ENCODE assay signal across 22 cellular contexts in the genomic region with DNA sequence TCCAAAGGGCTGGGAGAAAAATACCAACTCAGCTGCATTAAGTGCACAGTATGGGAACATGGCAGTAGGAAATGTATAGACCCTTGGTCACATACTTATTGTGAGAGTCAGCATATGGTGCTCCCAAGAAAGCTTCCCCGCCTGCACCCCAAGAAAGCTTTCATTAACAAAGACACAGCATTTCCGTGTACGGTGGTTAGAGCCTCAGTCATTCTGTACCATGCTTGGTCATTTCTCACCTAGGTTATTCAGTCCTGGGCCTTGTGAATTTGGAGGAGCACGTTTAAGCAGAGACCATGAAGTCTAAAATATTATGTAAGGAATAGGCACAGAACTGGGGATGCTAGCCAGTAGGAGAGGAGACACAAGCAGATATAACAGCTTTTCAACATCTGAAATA. TPM values are rescaled to one million over a fixed set of nuclear protein-coding genes. Genes with fewer than 3 reads are reported as not detected.
A peak's percentile ranks its signal among the peaks of the same experiment; 100 is the strongest.
DNase-seq lines count a peak whose midpoint lies in the region; ATAC-seq, FAIRE-seq and TF ChIP-seq lines count a peak whose summit lies in the region.
"Had no signal": no experiment of that assay in that cellular context is flagged by ENCODE, and none has a peak within 500 bp of the region (broad histone marks: within the 10 kb centered on the region; RNA-seq: fewer than 3 reads in every experiment).

No MANE protein-coding gene starts in this region.

- no peak for DNase-seq in activated naive CD4-positive, alpha-beta T cell treated with anti-CD3 and anti-CD28 coated beads, Interleukin-2, amount 50 U/mL, for 72 hours (ENCODE audit: low spot score in 2 of 2)
- DNase-seq in activated naive CD4-positive, alpha-beta T cell treated with anti-CD3 and anti-CD28 coated beads, Interleukin-2, amount 50 U/mL, for 16 hours: no peak
- DNase-seq in activated CD8-positive, alpha-beta T cell treated with anti-CD3 and anti-CD28 coated beads for 36 hours: peak; percentile 8
- DNase-seq in GM12878 (ENCODE audit: low read depth, low spot score) (no peak), NCI-H526 treated with DMSO at 0.1 percent for 48 hours (lab: John Stamatoyannopoulos, UW) (no peak), NCI-H2227 treated with DMSO at 0.1 percent for 48 hours (lab: John Stamatoyannopoulos, UW) (no peak)
- no peak for DNase-seq in stimulated activated effector memory CD8-positive, alpha-beta T cell treated with anti-CD3 and anti-CD28 coated beads, Interleukin-12 subunit alpha, Interleukin-12 subunit beta, amount 100 ng/mL, for 72 hours (ENCODE audit: low spot score in 2 of 2)
- DNase-seq: Karpas-422, MG63, NCI-H1048, NCI-H1436, NCI-H1930, NCI-H2171, NCI-H446 treated with DMSO at 0.1 percent for 48 hours had no signal

- H2AFZ ChIP-seq in GM12878 (ENCODE audit: control insufficient read depth, low read depth, low read length): no peak overlapping the region
- H2AFZ ChIP-seq: GM23248 had no signal

- peaks cover 2 to 17% of the 10 kb centered on the region in 2 experiments for H3K36me3 ChIP-seq in GM12878 (ENCODE audit: control insufficient read depth in 2 of 2, insufficient read depth in 2 of 2, low read length in 1 of 2)
- H3K36me3 ChIP-seq: MG63 had no signal

- H4K20me1 ChIP-seq in GM12878 (ENCODE audit: control insufficient read depth, insufficient read depth): no peaks in the 10 kb centered on the region

- CTCF ChIA-PET in activated CD8-positive, alpha-beta T cell treated with anti-CD3 and anti-CD28 coated beads for 36 hours (lab: Charles Lee): interaction anchor here (0.6 to 1.6 kb wide), 4 partner anchors 50 to 378 kb away, joined by 3 to 5 read pairs (median 4); no protein-coding TSS in a partner anchor
- CTCF ChIA-PET in GM12878 (lab: Yijun Ruan, JAX): interaction anchor here (0.8 to 1.5 kb wide), 2 partner anchors 9 to 48 kb away, joined by 3 to 7 read pairs; no protein-coding TSS in a partner anchor

- no peak overlapping the region for H3K9ac ChIP-seq in GM12878 (ENCODE audit: control insufficient read depth, insufficient read depth, low read length)
- H3K9ac ChIP-seq: BLaER1 treated with 17β-estradiol and CSF1 and Interleukin-3, amounts not matched to agents 10 nM and 100 nM; GM23248 had no signal

- TF ChIP-seq EP300 in GM12878 (IDR thresholded peaks at IDR 0.05; ENCODE audit: borderline replicate concordance in 1 of 2, control insufficient read depth in 1 of 2, low read depth in 2 of 2, low read length in 2 of 2): no peak

- RAD21 ChIA-PET in GM12878 (lab: Charles Lee; ENCODE audit: unreplicated experiment): no interaction called here

- H3K27me3 Mint-ChIP-seq in activated CD8-positive, alpha-beta T cell treated with anti-CD3 and anti-CD28 coated beads for 36 hours: no peaks in the 10 kb centered on the region

- ATAC-seq in activated naive CD4-positive, alpha-beta T cell treated with anti-CD3 and anti-CD28 coated beads, Interleukin-2, amount 50 U/mL, for 72 hours: peak; percentile 39 to 61
- ATAC-seq in activated CD8-positive, alpha-beta T cell treated with anti-CD3 and anti-CD28 coated beads for 36 hours: no peak
- no peak for ATAC-seq in GM12878
- ATAC-seq in stimulated activated effector memory CD8-positive, alpha-beta T cell treated with anti-CD3 and anti-CD28 coated beads, Interleukin-12 subunit alpha, Interleukin-12 subunit beta, amount 100 ng/mL, for 72 hours: peak; percentile 79
- ATAC-seq: Right ventricle myocardium inferior had no signal

- no peak for TF ChIP-seq CTCF in activated CD8-positive, alpha-beta T cell treated with anti-CD3 and anti-CD28 coated beads for 36 hours (IDR thresholded peaks at IDR 0.05)
- no peak for TF ChIP-seq CTCF in GM12878 (IDR thresholded peaks at IDR 0.05 in 2 of 3, conservative IDR thresholded peaks at IDR 0.05 in 1 of 3; ENCODE audit: control insufficient read depth in 2 of 3, extremely low read depth in 1 of 3, insufficient read depth in 1 of 3, low read depth in 3 of 3, low read length in 3 of 3)

- FAIRE-seq in GM12878 (lab: Jason Lieb, UNC): no peak
- FAIRE-seq: RCC 7860 had no signal

- no peak for TF ChIP-seq RAD21 in GM12878 (IDR thresholded peaks at IDR 0.05; ENCODE audit: insufficient read depth, low read depth, low read length)

- SMC1A ChIA-PET in GM12878 (lab: Charles Lee; ENCODE audit: uncharacterized antibody, unreplicated experiment): no interaction called here

- H3K4me2 ChIP-seq in GM12878 (ENCODE audit: control insufficient read depth, insufficient read depth): no peak overlapping the region
- H3K4me2 ChIP-seq: BLaER1 treated with 17β-estradiol and CSF1 and Interleukin-3, amounts not matched to agents 10 nM and 100 nM had no signal

- H3K36me3 Mint-ChIP-seq in activated naive CD4-positive, alpha-beta T cell treated with anti-CD3 and anti-CD28 coated beads, Interleukin-2, amount 50 U/mL, for 72 hours: peaks cover 11 to 25% of the 10 kb centered on the region in 2 donors
- peaks cover 60% of the 10 kb centered on the region for H3K36me3 Mint-ChIP-seq in activated CD8-positive, alpha-beta T cell treated with anti-CD3 and anti-CD28 coated beads for 36 hours (ENCODE audit: low read depth)
- peaks cover 100% of the 10 kb centered on the region for H3K36me3 Mint-ChIP-seq in stimulated activated effector memory CD8-positive, alpha-beta T cell treated with anti-CD3 and anti-CD28 coated beads, Interleukin-12 subunit alpha, Interleukin-12 subunit beta, amount 100 ng/mL, for 72 hours

- H3K79me2 ChIP-seq in GM12878 (ENCODE audit: control insufficient read depth, insufficient read depth, low read length): no peaks in the 10 kb centered on the region

- no TSS peak for BruUV-seq in GM12878 (replicated peaks; lab: Mats Ljungman, UMichigan)

- no peak overlapping the region for H3K27ac ChIP-seq in GM12878 (ENCODE audit: control insufficient read depth, insufficient read depth)
- H3K27ac ChIP-seq: BLaER1 treated with 17β-estradiol and CSF1 and Interleukin-3, amounts not matched to agents 10 nM and 100 nM; GM23248; HL-60 had no signal

- in situ Hi-C loops in GM12878 (cut with MboI): no loop called here

- POLR2A ChIA-PET in activated CD8-positive, alpha-beta T cell treated with anti-CD3 and anti-CD28 coated beads for 36 hours (lab: Charles Lee): no interaction called here
- POLR2A ChIA-PET in GM12878 (lab: Charles Lee): no interaction called here

- TF ChIP-seq POLR2A in GM12878 (IDR thresholded peaks at IDR 0.05; ENCODE audit: low read depth, low read length): no peak

- H3K4me1 Mint-ChIP-seq in activated CD8-positive, alpha-beta T cell treated with anti-CD3 and anti-CD28 coated beads for 36 hours (ENCODE audit: low read depth): peaks cover 18% of the 10 kb centered on the region
- H3K4me1 Mint-ChIP-seq in stimulated activated effector memory CD8-positive, alpha-beta T cell treated with anti-CD3 and anti-CD28 coated beads, Interleukin-12 subunit alpha, Interleukin-12 subunit beta, amount 100 ng/mL, for 72 hours: peaks cover 35% of the 10 kb centered on the region

- peak overlapping the region; percentile 8 to 78 for H3K27ac Mint-ChIP-seq in activated naive CD4-positive, alpha-beta T cell treated with anti-CD3 and anti-CD28 coated beads, Interleukin-2, amount 50 U/mL, for 72 hours
- H3K27ac Mint-ChIP-seq in activated CD8-positive, alpha-beta T cell treated with anti-CD3 and anti-CD28 coated beads for 36 hours: no peak overlapping the region
- peak overlapping the region; percentile 84 for H3K27ac Mint-ChIP-seq in stimulated activated effector memory CD8-positive, alpha-beta T cell treated with anti-CD3 and anti-CD28 coated beads, Interleukin-12 subunit alpha, Interleukin-12 subunit beta, amount 100 ng/mL, for 72 hours

- H3K9me3 ChIP-seq in GM12878 (replicated peaks; ENCODE audit: control insufficient read depth, insufficient read depth, low read length): no peaks in the 10 kb centered on the region
- H3K9me3 ChIP-seq: HAP-1, MG63 had no signal

- H3K27me3 ChIP-seq in GM12878 (replicated peaks in 1 of 2; ENCODE audit: control insufficient read depth in 2 of 2, insufficient read depth in 2 of 2, low read length in 1 of 2): no peaks in the 10 kb centered on the region
- H3K27me3 ChIP-seq: BLaER1 treated with 17β-estradiol and CSF1 and Interleukin-3, amounts not matched to agents 10 nM and 100 nM; MG63 had no signal

- 85% methylated on average over 4 of the region's 4 CpGs for WGBS in GM12878 (ENCODE audit: insufficient coverage, insufficient replicate concordance, low lambda C conversion rate, missing lambda C conversion rate)

- no peaks in the 10 kb centered on the region for H3K4me1 ChIP-seq in GM12878 (ENCODE audit: control insufficient read depth, insufficient read depth, low read length)
- H3K4me1 ChIP-seq: BLaER1 treated with 17β-estradiol and CSF1 and Interleukin-3, amounts not matched to agents 10 nM and 100 nM; HAP-1 had no signal

- no peaks in the 10 kb centered on the region for H3K9me3 Mint-ChIP-seq in activated naive CD4-positive, alpha-beta T cell treated with anti-CD3 and anti-CD28 coated beads, Interleukin-2, amount 50 U/mL, for 72 hours
- H3K9me3 Mint-ChIP-seq in activated CD8-positive, alpha-beta T cell treated with anti-CD3 and anti-CD28 coated beads for 36 hours: no peaks in the 10 kb centered on the region
- no peaks in the 10 kb centered on the region for H3K9me3 Mint-ChIP-seq in stimulated activated effector memory CD8-positive, alpha-beta T cell treated with anti-CD3 and anti-CD28 coated beads, Interleukin-12 subunit alpha, Interleukin-12 subunit beta, amount 100 ng/mL, for 72 hours

- no peak overlapping the region for H3K4me3 Mint-ChIP-seq in activated CD8-positive, alpha-beta T cell treated with anti-CD3 and anti-CD28 coated beads for 36 hours
- H3K4me3 Mint-ChIP-seq in stimulated activated effector memory CD8-positive, alpha-beta T cell treated with anti-CD3 and anti-CD28 coated beads, Interleukin-12 subunit alpha, Interleukin-12 subunit beta, amount 100 ng/mL, for 72 hours: no peak overlapping the region

- intact Hi-C loops in activated CD8-positive, alpha-beta T cell treated with anti-CD3 and anti-CD28 coated beads for 36 hours (cut with micrococcal nuclease): no loop called here
- intact Hi-C loops in GM12878 (cut with micrococcal nuclease; ENCODE audit: unreplicated experiment): no loop called here

- no peak overlapping the region for H3K4me3 ChIP-seq in GM12878
- H3K4me3 ChIP-seq: BLaER1 treated with 17β-estradiol and CSF1 and Interleukin-3, amounts not matched to agents 10 nM and 100 nM; GM23248; HAP-1; MG63 had no signal

RNA-seq across cellular contexts. Expression of gene ESRP2, which starts 56.1 kb away (rescaled TPM):
- under 1 TPM; 0.43 to 0.48 TPM for total RNA-seq in activated naive CD4-positive, alpha-beta T cell treated with anti-CD3 and anti-CD28 coated beads, Interleukin-2, amount 50 U/mL, for 72 hours
- under 1 TPM; 0.65 to 0.77 TPM for total RNA-seq in activated CD8-positive, alpha-beta T cell treated with anti-CD3 and anti-CD28 coated beads for 36 hours
- total RNA-seq in GM12878 (2013; cell fraction: nucleolus; rRNA removed): not detected in 2 replicates
- total RNA-seq in GM12878 (2014; rRNA removed) (0.11 TPM in 1 of 2 replicates, not detected in the other), GM12878 (2014; rRNA removed; fragmentation: Illumina TruSeq; extraction: Trizol) (0.04 TPM in 1 of 2 replicates, not detected in the other), GM12878 (2021) (0.08 and 0.29 TPM in 2 replicates)
- not detected for polyA plus RNA-seq in GM12878 (2011; ENCODE audit: low read depth)
- polyA plus RNA-seq in GM12878 (2011; rRNA removed) (not detected in 2 replicates), GM12878 (2014; fragmentation: Illumina TruSeq; extraction: Trizol) (0.06 TPM in 1 of 2 replicates, not detected in the other), GM12878 (2014; fragmentation: Nextera tagmentation; extraction: Ambion mirVana) (under 1 TPM in 1 of 2 experiments, not detected in 1; 0.08 TPM), GM12878 (2014; rRNA removed) (0.13 and 0.23 TPM in 2 replicates), GM12878 (2016; fragmentation: Nextera tagmentation; extraction: Ambion mirVana) (under 1 TPM; 0.12 to 0.64 TPM)
- polyA plus RNA-seq in GM12878 (2011; cell fraction: cytosol; rRNA removed): not detected in 2 replicates
- 0.03 and 0.18 TPM in 2 replicates for polyA plus RNA-seq in GM12878 (2011; cell fraction: nucleus; rRNA removed)
- 0.10 and 0.42 TPM in 2 replicates for polyA plus RNA-seq in GM12878 (2012)
- polyA minus RNA-seq in GM12878 (2011; rRNA and poly(A)+ RNA removed): 0.10 TPM in 1 of 2 replicates, not detected in the other
- 1.0 TPM in 1 of 2 replicates, not detected in the other for polyA minus RNA-seq in GM12878 (2011; cell fraction: cytosol; rRNA and poly(A)+ RNA removed)
- 0.36 and 0.38 TPM in 2 replicates for polyA minus RNA-seq in GM12878 (2011; cell fraction: nucleus; rRNA and poly(A)+ RNA removed)
- total RNA-seq: IMR-90, SK-MEL-5 had no signal

Comparison
In these comparisons a context has a peak if more than half of its experiments do, and no peak if none do; other contexts are left out.
1. ATAC-seq: peak in activated naive CD4-positive, alpha-beta T cell treated with anti-CD3 and anti-CD28 coated beads, Interleukin-2, amount 50 U/mL, for 72 hours (2 of 2) and stimulated activated effector memory CD8-positive, alpha-beta T cell treated with anti-CD3 and anti-CD28 coated beads, Interleukin-12 subunit alpha, Interleukin-12 subunit beta, amount 100 ng/mL, for 72 hours (single experiment); none in activated CD8-positive, alpha-beta T cell treated with anti-CD3 and anti-CD28 coated beads for 36 hours (single experiment) and GM12878 (single experiment).